ENCODE assay signal across 19 cellular contexts in genomic region chr4:17265139-17265538, GRCh38.
"Had no signal": no experiment of that assay in that cellular context is flagged by ENCODE, and none has a peak within 500 bp of the region (broad histone marks: within the 10 kb centered on the region; RNA-seq: fewer than 3 reads in every experiment).

No MANE protein-coding gene starts in this region.

- H3K27ac ChIP-seq: SJSA1, SK-N-MC had no signal

- DNase-seq: KBM-7, MM.1S, NCI-H1092 treated with DMSO at 0.1 percent for 48 hours, NCI-H1436, NCI-H187, NCI-H2029, NCI-H2081 treated with DMSO at 0.1 percent for 48 hours, NCI-H2171, NCI-H226, NCI-H446, NCI-H510A, NCI-H524 treated with DMSO at 0.1 percent for 48 hours, NCI-H69, NCI-H774, Right ventricle myocardium superior, RPMI8226, SIG-M5 had no signal

- H3K27me3 ChIP-seq: SJSA1 had no signal

- H3K36me3 ChIP-seq: SJSA1 had no signal

- H3K4me3 ChIP-seq: SJSA1, SK-N-MC had no signal
